In the genomic region with DNA sequence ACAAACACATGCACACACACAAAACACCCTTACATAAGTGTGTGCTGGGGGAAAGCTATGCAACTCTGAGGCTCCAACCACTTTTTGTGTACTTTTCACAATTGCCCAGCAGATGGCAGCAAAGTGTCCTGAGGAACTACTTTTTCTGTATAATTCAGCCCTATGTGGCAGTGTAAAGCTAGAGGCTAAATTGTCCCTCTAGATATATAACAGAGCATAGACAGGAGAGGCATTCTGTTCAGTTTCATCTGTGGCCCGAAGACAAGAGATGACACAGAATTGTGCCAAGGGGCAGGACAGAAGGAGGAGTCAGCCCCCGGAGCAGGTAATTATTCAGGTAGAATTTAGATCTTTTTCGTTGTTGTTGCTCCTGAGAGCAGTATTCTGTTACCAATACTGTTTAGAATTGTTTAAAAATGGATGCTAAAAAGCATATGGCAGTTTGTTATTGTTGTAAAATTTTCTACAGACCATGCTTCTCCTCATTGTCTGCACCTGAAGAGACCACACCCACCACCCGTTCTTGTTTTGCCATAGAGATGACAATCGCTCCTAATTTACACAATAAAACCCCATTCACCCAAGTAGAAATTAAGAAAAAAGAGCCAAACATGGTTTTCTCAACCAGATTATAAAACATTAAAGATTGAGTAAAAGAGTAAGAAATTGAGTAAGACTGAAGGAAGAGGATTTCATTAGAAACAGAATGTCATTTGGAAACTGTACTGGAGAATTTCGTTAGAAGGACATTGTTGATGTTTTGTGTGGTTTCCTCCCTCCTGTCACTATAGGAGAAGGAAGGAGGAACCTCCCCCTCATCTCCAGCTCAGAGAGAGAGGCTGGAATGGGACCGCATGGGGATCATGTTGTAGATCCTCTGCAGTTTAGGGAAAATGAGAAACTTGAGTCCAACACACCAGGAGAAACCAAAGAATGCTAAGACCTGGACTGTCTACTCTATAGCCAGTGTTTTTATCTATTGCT, we compare ENCODE assay signal across 8 cellular contexts. TPM values are rescaled to one million over a fixed set of nuclear protein-coding genes. Genes with fewer than 3 reads are reported as not detected.
DNase-seq lines count a peak whose midpoint lies in the region; ATAC-seq and TF ChIP-seq lines count a peak whose summit lies in the region.

No MANE protein-coding gene starts in this region.

- no peaks in the 10 kb centered on the region for H3K9me3 Mint-ChIP-seq in T-helper 2 cell treated with Interferon-gamma antibody and Interleukin-4, amounts not matched to agents 5 μg/mL and 100 μg/mL, for 36 hours

- H3K9me3 ChIP-seq in ascending aorta, result no peaks in the 10 kb centered on the region

- H3K4me3 Mint-ChIP-seq in T-helper 2 cell treated with Interferon-gamma antibody and Interleukin-4, amounts not matched to agents 5 μg/mL and 100 μg/mL, for 36 hours, result no peak overlapping the region

- TF ChIP-seq CTCF in GM12864 (IDR thresholded peaks at IDR 0.05; ENCODE audit: low read depth, low read length, missing control alignments) (peak; percentile 68), ascending aorta (IDR thresholded peaks at IDR 0.05) (peak in 2 of 3 experiments; percentile 51 to 61)

- H3K4me1 Mint-ChIP-seq in T-helper 2 cell treated with Interferon-gamma antibody and Interleukin-4, amounts not matched to agents 5 μg/mL and 100 μg/mL, for 36 hours (ENCODE audit: low read depth), result no peaks in the 10 kb centered on the region

- DNase-seq in GM12864 (ENCODE audit: low read depth) (peak; percentile 70), NCI-H1417 (lab: John Stamatoyannopoulos, UW) (peak; percentile 53 to 92 (median 78)), ascending aorta (ENCODE audit: low spot score in 2 of 2) (peak in 1 of 2 donors; percentile 72), hypothalamus (lab: John Stamatoyannopoulos, UW) (peak in 29 of 51 donors; percentile 1 to 52 (median 17)), skeletal muscle cell (ENCODE audit: low read depth) (peak; percentile 2)
- DNase-seq in T-helper 2 cell treated with Interferon-gamma antibody and Interleukin-4, amounts not matched to agents 5 μg/mL and 100 μg/mL, for 36 hours (ENCODE audit: low spot score), result peak; percentile 5

- no peak overlapping the region for H3K27ac Mint-ChIP-seq in T-helper 2 cell treated with Interferon-gamma antibody and Interleukin-4, amounts not matched to agents 5 μg/mL and 100 μg/mL, for 36 hours

- ATAC-seq in HG02678 (IDR thresholded peaks at IDR 0.05; ENCODE audit: unreplicated experiment) (peak; percentile 52), GM18870 (IDR thresholded peaks at IDR 0.05; ENCODE audit: unreplicated experiment) (no peak)

- no peak overlapping the region for H3K27ac ChIP-seq in ascending aorta

- H3K36me3 Mint-ChIP-seq in T-helper 2 cell treated with Interferon-gamma antibody and Interleukin-4, amounts not matched to agents 5 μg/mL and 100 μg/mL, for 36 hours (ENCODE audit: low read depth), result no peaks in the 10 kb centered on the region

- H3K36me3 ChIP-seq in ascending aorta, result no peaks in the 10 kb centered on the region

- no peaks in the 10 kb centered on the region for H3K4me1 ChIP-seq in ascending aorta

- intact Hi-C loops in ascending aorta (cut with DNase I), result no loop called here

- H3K27me3 Mint-ChIP-seq in T-helper 2 cell treated with Interferon-gamma antibody and Interleukin-4, amounts not matched to agents 5 μg/mL and 100 μg/mL, for 36 hours (ENCODE audit: low read depth), result peaks cover 8% of the 10 kb centered on the region

- H3K4me3 ChIP-seq in GM12864 (ENCODE audit: low read depth, low read length) (peak overlapping the region; percentile 21; the same call in 1 of the 2 replicates), ascending aorta (peak overlapping the region in 1 of 2 donors; percentile 19), skeletal muscle cell (ENCODE audit: low read depth, low read length) (no peak overlapping the region)

- H3K27me3 ChIP-seq in ascending aorta, result no peaks in the 10 kb centered on the region

RNA-seq across cellular contexts. Expression of a gene that starts 14.5 kb away (rescaled TPM):
- 114 TPM for total RNA-seq in ascending aorta

RNA-seq across cellular contexts. Expression of a gene that starts 32.4 kb away (rescaled TPM):
- total RNA-seq in ascending aorta, result not detected

RNA-seq across cellular contexts. Expression of a gene that starts 36.8 kb away (rescaled TPM):
- not detected for total RNA-seq in ascending aorta
